In the genomic region with DNA sequence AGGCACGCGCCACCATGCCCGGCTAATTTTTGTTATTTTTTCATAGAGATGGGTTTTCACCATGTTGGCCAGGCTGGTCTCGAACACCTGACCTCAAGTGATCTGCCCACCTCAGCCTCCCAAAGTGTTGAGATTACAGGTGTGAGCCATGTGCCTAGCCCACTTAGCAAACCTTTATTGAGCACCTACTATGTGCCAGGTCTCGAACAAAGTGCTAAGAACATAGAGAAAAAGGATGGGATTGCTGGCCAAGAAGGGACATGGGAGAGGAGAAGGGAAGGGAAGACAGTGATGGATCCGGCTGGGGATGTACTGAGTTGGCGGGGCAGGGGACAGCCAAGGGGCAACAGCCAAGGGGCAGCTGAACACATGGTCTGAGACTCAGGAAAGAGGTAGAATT, we compare ENCODE assay signal across 21 cellular contexts. TPM values are rescaled to one million over a fixed set of nuclear protein-coding genes. Genes with fewer than 3 reads are reported as not detected.
DNase-seq lines count a peak whose midpoint lies in the region; ATAC-seq and TF ChIP-seq lines count a peak whose summit lies in the region.
"Had no signal": no experiment of that assay in that cellular context is flagged by ENCODE, and none has a peak within 500 bp of the region (broad histone marks: within the 10 kb centered on the region; RNA-seq: fewer than 3 reads in every experiment).

No MANE protein-coding gene starts in this region.

- no peak for TF ChIP-seq CTCF in MCF 10A (IDR thresholded peaks at IDR 0.05; ENCODE audit: unreplicated experiment)
- TF ChIP-seq CTCF in mammary epithelial cell (conservative IDR thresholded peaks at IDR 0.05 in 1 of 2, IDR thresholded peaks at IDR 0.05 in 1 of 2; ENCODE audit: extremely low read depth in 1 of 2, insufficient read depth in 1 of 2, low read depth in 1 of 2, low read length in 2 of 2) = no peak
- TF ChIP-seq CTCF in mesothelial cell of epicardium (IDR thresholded peaks at IDR 0.05; ENCODE audit: unreplicated experiment) = no peak
- TF ChIP-seq CTCF in transverse colon (IDR thresholded peaks at IDR 0.05) = no peak

- ATAC-seq in T-cell (replicated peaks in 1 of 4) = no peak

- DNase-seq in MCF 10A (ENCODE audit: unreplicated experiment) = no peak
- DNase-seq in mammary epithelial cell = no peak
- no peak for DNase-seq in T-cell
- DNase-seq in mesothelial cell of epicardium (ENCODE audit: low spot score in 2 of 2, unreplicated experiment in 2 of 2) = no peak
- no peak for DNase-seq in transverse colon
- DNase-seq in activated T-cell treated with anti-CD3 and anti-CD28 coated beads, Interleukin-2, amount 50 U/mL, for 1 hour = no peak
- no peak for DNase-seq in NCI-H2029 (lab: John Stamatoyannopoulos, UW)
- no peak for DNase-seq in NOMO-1 treated with DMSO at 0.1 percent for 48 hours (lab: John Stamatoyannopoulos, UW; ENCODE audit: unreplicated experiment)
- DNase-seq: activated CD8-positive, alpha-beta memory T cell treated with anti-CD3 and anti-CD28 coated beads for 24 hours; activated naive CD8-positive, alpha-beta T cell treated with anti-CD3 and anti-CD28 coated beads, Interleukin-2, amount 10 ng/mL, durations not matched to agents 7 days and 5 days; CD8-positive, alpha-beta memory T cell; colonic mucosa; Karpas-422; NCI-H1930; NCI-H345; stimulated activated CD4-positive, alpha-beta T cell treated with anti-CD3 and anti-CD28 coated beads, Interleukin-2, amount 100 ng/mL, for 24 hours; stomach had no signal

- peaks cover 14% of the 10 kb centered on the region for H3K4me1 Mint-ChIP-seq in MCF 10A (ENCODE audit: insufficient read depth, unreplicated experiment)
- H3K4me1 Mint-ChIP-seq in T-cell = peaks cover 31 to 35% (median 33%) of the 10 kb centered on the region in 3 donors
- H3K4me1 Mint-ChIP-seq in mesothelial cell of epicardium = peaks cover 50% of the 10 kb centered on the region

- no peaks in the 10 kb centered on the region for H3K9me3 Mint-ChIP-seq in MCF 10A (ENCODE audit: unreplicated experiment)
- no peaks in the 10 kb centered on the region for H3K9me3 Mint-ChIP-seq in T-cell
- H3K9me3 Mint-ChIP-seq in mesothelial cell of epicardium = no peaks in the 10 kb centered on the region
- H3K9me3 Mint-ChIP-seq: activated naive CD8-positive, alpha-beta T cell treated with anti-CD3 and anti-CD28 coated beads, Interleukin-2, amount 10 ng/mL, durations not matched to agents 7 days and 5 days; CD8-positive, alpha-beta memory T cell; T-helper 2 cell treated with Interferon-gamma antibody and Interleukin-4, amounts not matched to agents 5 μg/mL and 100 μg/mL, for 36 hours had no signal

- TF ChIP-seq EP300 in transverse colon (IDR thresholded peaks at IDR 0.05; ENCODE audit: low read depth) = no peak

- H3K36me3 Mint-ChIP-seq in MCF 10A (ENCODE audit: insufficient read depth, unreplicated experiment) (no peaks in the 10 kb centered on the region), T-cell (no peaks in the 10 kb centered on the region), mesothelial cell of epicardium (no peaks in the 10 kb centered on the region)
- H3K36me3 Mint-ChIP-seq: activated naive CD8-positive, alpha-beta T cell treated with anti-CD3 and anti-CD28 coated beads, Interleukin-2, amount 10 ng/mL, durations not matched to agents 7 days and 5 days; CD8-positive, alpha-beta memory T cell had no signal

- no peaks in the 10 kb centered on the region for H3K27me3 Mint-ChIP-seq in MCF 10A (ENCODE audit: insufficient read depth, unreplicated experiment)
- no peaks in the 10 kb centered on the region for H3K27me3 Mint-ChIP-seq in T-cell
- H3K27me3 Mint-ChIP-seq in mesothelial cell of epicardium (ENCODE audit: low read depth) = no peaks in the 10 kb centered on the region
- H3K27me3 Mint-ChIP-seq: activated naive CD8-positive, alpha-beta T cell treated with anti-CD3 and anti-CD28 coated beads, Interleukin-2, amount 10 ng/mL, durations not matched to agents 7 days and 5 days; CD8-positive, alpha-beta memory T cell had no signal

- CTCF ChIA-PET in MCF 10A (lab: Yijun Ruan, JAX) (interaction anchor here (0.6 to 12.8 kb wide), 12 partner anchors 11 to 937 kb away, joined by 3 to 472 read pairs (median 8); partner anchors contain the start of gene ID3), mammary epithelial cell (lab: Charles Lee; ENCODE audit: low non-redundant PET) (interaction anchor here (0.6 to 0.8 kb wide), 3 partner anchors 92 to 138 kb away, joined by 3 to 11 read pairs (median 3); no protein-coding TSS in a partner anchor), T-cell (lab: Charles Lee) (interaction anchor here (0.6 to 4.1 kb wide), 9 partner anchors 15 to 589 kb away, joined by 4 to 50 read pairs (median 14); no protein-coding TSS in a partner anchor)

- peak overlapping the region; percentile 86 for H3K27ac Mint-ChIP-seq in MCF 10A (ENCODE audit: low read depth, unreplicated experiment)
- peak overlapping the region; percentile 74 to 91 for H3K27ac Mint-ChIP-seq in T-cell
- H3K27ac Mint-ChIP-seq in mesothelial cell of epicardium = peak overlapping the region; percentile 68

- H3K4me3 Mint-ChIP-seq in MCF 10A (ENCODE audit: unreplicated experiment) (no peak overlapping the region), T-cell (peak overlapping the region; percentile 29 to 72 (median 37)), mesothelial cell of epicardium (no peak overlapping the region)

- H3K79me2 ChIP-seq in mammary epithelial cell (ENCODE audit: insufficient read depth, low read length) = no peaks in the 10 kb centered on the region

- no peak overlapping the region for H3K4me3 ChIP-seq in mammary epithelial cell (replicated peaks in 1 of 3; ENCODE audit: insufficient read depth in 1 of 3, low read depth in 2 of 3, low read length in 3 of 3)
- H3K4me3 ChIP-seq in transverse colon = no peak overlapping the region
- H3K4me3 ChIP-seq: colonic mucosa had no signal

- no peak overlapping the region for H2AFZ ChIP-seq in mammary epithelial cell (ENCODE audit: low read depth, low read length)

- dilution Hi-C loops in mammary epithelial cell (cut with HindIII; ENCODE audit: low sequenced_read_pairs) = loop anchor here (5.0 kb wide), 2 partner anchors 44 to 274 kb away; no protein-coding TSS in a partner anchor

- H3K4me1 ChIP-seq in mammary epithelial cell (ENCODE audit: insufficient read depth, low read length) (no peaks in the 10 kb centered on the region), transverse colon (peaks cover 0 to 11% (median 8%) of the 10 kb centered on the region in 4 donors)
- H3K4me1 ChIP-seq: colonic mucosa had no signal

- H3K36me3 ChIP-seq in mammary epithelial cell (ENCODE audit: insufficient read depth, low read length) (no peaks in the 10 kb centered on the region), transverse colon (no peaks in the 10 kb centered on the region)
- H3K36me3 ChIP-seq: brain microvascular endothelial cell, colonic mucosa, neutrophil, SJSA1, stomach had no signal

- no peak for TF ChIP-seq POLR2A in transverse colon (IDR thresholded peaks at IDR 0.05)

- BruUV-seq in MCF 10A (replicated peaks; lab: Mats Ljungman, UMichigan) (no TSS peak), mammary epithelial cell (replicated peaks; lab: Mats Ljungman, UMichigan) (no TSS peak)

- H3K9me3 ChIP-seq in mammary epithelial cell (replicated peaks; ENCODE audit: insufficient read depth, low read length) (no peaks in the 10 kb centered on the region), transverse colon (no peaks in the 10 kb centered on the region)
- H3K9me3 ChIP-seq: colonic mucosa, neutrophil, SJSA1, stomach had no signal

- intact Hi-C loops in MCF 10A (cut with micrococcal nuclease) = loop anchor here (2.0 to 5.0 kb wide), 4 partner anchors 44 to 659 kb away; no protein-coding TSS in a partner anchor
- intact Hi-C loops in mammary epithelial cell (cut with micrococcal nuclease) = loop anchor here (2.0 to 10.0 kb wide), 3 partner anchors 116 to 291 kb away; partner anchors contain the start of gene HNRNPR
- intact Hi-C loops in transverse colon (cut with DNase I; ENCODE audit: low total_unique reads) = loop anchor here (2.0 kb wide), 1 partner anchor 91 kb away; no protein-coding TSS in a partner anchor

- in situ Hi-C loops in mammary epithelial cell (cut with MboI; ENCODE audit: low sequenced_read_pairs in 2 of 2) (loop anchor here in 1 of 2 donors (5.0 kb wide), 1 partner anchor 94 kb away; no protein-coding TSS in a partner anchor), transverse colon (cut with MboI; ENCODE audit: low pct_ligation_motif_present in 1 of 4, low pct_unique_long_range_greater_than_20kb in 1 of 4, low sequenced_read_pairs in 3 of 4) (loop anchor here (5.0 kb wide), 2 partner anchors 89 to 94 kb away; no protein-coding TSS in a partner anchor)

- H3K27ac ChIP-seq in mammary epithelial cell (ENCODE audit: insufficient read depth, low read depth, low read length) (no peak overlapping the region), transverse colon (no peak overlapping the region)
- H3K27ac ChIP-seq: neutrophil had no signal

- POLR2A ChIA-PET in MCF 10A (lab: Yijun Ruan, JAX) = interaction anchor here (1.7 to 2.8 kb wide), 4 partner anchors 43 to 88 kb away, joined by 9 to 34 read pairs (median 23); partner anchors contain the start of gene ID3
- POLR2A ChIA-PET in T-cell (lab: Charles Lee) = interaction anchor here (0.5 to 0.7 kb wide), 3 partner anchors 81 to 147 kb away, joined by 3 to 4 read pairs (median 4); no protein-coding TSS in a partner anchor

- H4K20me1 ChIP-seq in mammary epithelial cell (ENCODE audit: insufficient read depth, low read length) = no peaks in the 10 kb centered on the region

- no peak overlapping the region for H3K4me2 ChIP-seq in mammary epithelial cell (ENCODE audit: insufficient read depth, low read depth, low read length)

- 96% methylated on average over 7 of the region's 7 CpGs for WGBS in mammary epithelial cell (ENCODE audit: low coverage, missing lambda C conversion rate)
- 92 to 100% methylated on average over 2 to 7 of the region's 7 CpGs for WGBS in transverse colon (ENCODE audit: low coverage in 1 of 2), 2 donors

- no peaks in the 10 kb centered on the region for H3K27me3 ChIP-seq in mammary epithelial cell (ENCODE audit: insufficient read depth, low read length)
- H3K27me3 ChIP-seq in transverse colon = no peaks in the 10 kb centered on the region
- H3K27me3 ChIP-seq: brain microvascular endothelial cell, colonic mucosa, SJSA1, stomach had no signal

- no peak overlapping the region for H3K9ac ChIP-seq in mammary epithelial cell (ENCODE audit: insufficient read depth, low read length)

RNA-seq across cellular contexts. Expression of gene RPL11, which starts 55.6 kb away (rescaled TPM):
- total RNA-seq in MCF 10A (2022) (1,201 and 1,563 TPM in 2 replicates), mammary epithelial cell (1,000 to 10,000 TPM in 1 of 2 donors, 100 to 1,000 TPM in 1; 376 to 1,022 TPM), T-cell (1,000 to 10,000 TPM; 1,758 to 2,043 (median 1,921) TPM), mesothelial cell of epicardium (1,158 to 1,228 TPM (median 1,198 TPM) in 3 replicates), transverse colon (100 to 1,000 TPM; 382 to 822 (median 494) TPM)
- polyA plus RNA-seq in mammary epithelial cell = 1,104 TPM
- 741 TPM for polyA minus RNA-seq in mammary epithelial cell

Comparison
In these comparisons a context has a peak if more than half of its experiments do, and no peak if none do; other contexts are left out.
1. H3K4me3 Mint-ChIP-seq: peak in T-cell (3 of 3); none in MCF 10A (single experiment) and mesothelial cell of epicardium (single experiment).
2. Peak in every context shown above with its lines, with median percentiles within 50 percentile points of each other: H3K27ac Mint-ChIP-seq.